12 cellular contexts compared by ENCODE assay signal in the genomic region with DNA sequence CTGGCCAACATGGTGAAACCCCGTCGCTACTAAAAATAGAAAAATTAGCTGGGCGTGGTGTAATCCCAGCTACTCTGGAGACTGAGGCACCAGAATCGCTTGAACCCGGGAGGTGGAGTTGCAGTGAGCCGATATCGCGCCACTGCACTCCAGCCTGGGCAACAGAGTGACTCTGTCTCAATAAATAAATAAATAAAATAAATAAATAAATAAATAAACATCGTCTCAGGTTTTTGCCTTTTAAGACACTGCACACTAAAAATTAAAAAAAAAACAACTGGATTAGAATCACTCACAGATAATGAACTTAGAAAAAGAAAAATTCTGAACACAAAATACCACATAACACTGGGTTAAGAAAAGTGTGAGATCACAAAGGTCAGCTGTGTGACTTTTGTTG. TPM values are rescaled to one million over a fixed set of nuclear protein-coding genes. Genes with fewer than 3 reads are reported as not detected.
DNase-seq lines count a peak whose midpoint lies in the region; ATAC-seq and TF ChIP-seq lines count a peak whose summit lies in the region.
"Had no signal": no experiment of that assay in that cellular context is flagged by ENCODE, and none has a peak within 500 bp of the region (broad histone marks: within the 10 kb centered on the region; RNA-seq: fewer than 3 reads in every experiment).

No MANE protein-coding gene starts in this region.

- H3K79me1 ChIP-seq in H9 (ENCODE audit: insufficient read depth, low read depth, low read length, poor library complexity, severe bottlenecking): no peaks in the 10 kb centered on the region

- H2BK5ac ChIP-seq in H9 (ENCODE audit: insufficient read length, low read length): no peak overlapping the region

- peaks cover 34% of the 10 kb centered on the region for H3K4me1 ChIP-seq in BLaER1
- no peaks in the 10 kb centered on the region for H3K4me1 ChIP-seq in H9 (ENCODE audit: insufficient read depth, low read length)
- peaks cover 3% of the 10 kb centered on the region for H3K4me1 ChIP-seq in right cardiac atrium (ENCODE audit: control insufficient read depth, insufficient read depth, low read length)
- peaks cover 11 to 27% (median 19%) of the 10 kb centered on the region in 4 donors for H3K4me1 ChIP-seq in transverse colon

- no peak overlapping the region for H4K8ac ChIP-seq in H9 (replicated peaks; ENCODE audit: insufficient read length, low read depth, low read length)

- no peak overlapping the region for H3K4ac ChIP-seq in H9 (ENCODE audit: low read depth, low read length)

- H3K23me2 ChIP-seq in H9 (ENCODE audit: insufficient read length, low read depth, low read length, poor library complexity, severe bottlenecking): no peaks in the 10 kb centered on the region

- POLR2A ChIA-PET in activated CD8-positive, alpha-beta T cell treated with anti-CD3 and anti-CD28 coated beads for 36 hours (lab: Charles Lee): interaction anchor here (0.6 to 1.2 kb wide), 3 partner anchors 11 to 154 kb away, joined by 3 to 4 read pairs (median 3); partner anchors contain the start of genes PCNP and RPL24

- no peak overlapping the region for H3K14ac ChIP-seq in H9 (ENCODE audit: insufficient read depth, low read length)

- H2BK120ac ChIP-seq in H9 (ENCODE audit: low read depth, low read length, poor library complexity, severe bottlenecking): no peak overlapping the region

- H4K91ac ChIP-seq in H9 (ENCODE audit: insufficient read length, low read depth, low read length): no peak overlapping the region

- CTCF ChIA-PET in activated CD8-positive, alpha-beta T cell treated with anti-CD3 and anti-CD28 coated beads for 36 hours (lab: Charles Lee): interaction anchor here (1.3 kb wide), 1 partner anchor 11 kb away, joined by 4 read pairs; no protein-coding TSS in a partner anchor

- TF ChIP-seq CTCF in H9 (conservative IDR thresholded peaks at IDR 0.05) (no peak), mesothelial cell of epicardium (IDR thresholded peaks at IDR 0.05; ENCODE audit: unreplicated experiment) (no peak), transverse colon (IDR thresholded peaks at IDR 0.05) (no peak)
- TF ChIP-seq CTCF in activated CD8-positive, alpha-beta T cell treated with anti-CD3 and anti-CD28 coated beads for 36 hours (IDR thresholded peaks at IDR 0.05): no peak

- no peak for TF ChIP-seq EP300 in transverse colon (IDR thresholded peaks at IDR 0.05; ENCODE audit: low read depth)

- no peak overlapping the region for H2BK15ac ChIP-seq in H9 (ENCODE audit: low read depth, low read length)

- H3K4me2 ChIP-seq in BLaER1 (peak overlapping the region; percentile 70), H9 (ENCODE audit: insufficient read depth, insufficient read length, low read length) (no peak overlapping the region)

- no peak overlapping the region for H2BK20ac ChIP-seq in H9 (ENCODE audit: low read depth, low read length, poor library complexity, severe bottlenecking)

- H3K4me3 Mint-ChIP-seq in H9 (peak overlapping the region; percentile 93 to 94; a peak in 3 of 5 replicates), mesothelial cell of epicardium (no peak overlapping the region)
- H3K4me3 Mint-ChIP-seq in activated CD8-positive, alpha-beta T cell treated with anti-CD3 and anti-CD28 coated beads for 36 hours: peak overlapping the region; percentile 92

- H3K23ac ChIP-seq in H9 (ENCODE audit: insufficient read length, low read depth, low read length): no peak overlapping the region

- no peak overlapping the region for H3K18ac ChIP-seq in H9 (ENCODE audit: insufficient read length, low read depth, low read length)

- H3K27ac ChIP-seq in BLaER1: no peak overlapping the region
- H3K27ac ChIP-seq in H9 (ENCODE audit: insufficient read length, low read depth, low read length): no peak overlapping the region
- H3K27ac ChIP-seq in right cardiac atrium (ENCODE audit: low read length): no peak overlapping the region
- H3K27ac ChIP-seq in transverse colon: no peak overlapping the region

- H3K36me3 Mint-ChIP-seq in H9 (ENCODE audit: insufficient read depth in 1 of 3, low read depth in 3 of 3): peaks cover 8 to 23% (median 17%) of the 10 kb centered on the region in 3 experiments
- peaks cover 45% of the 10 kb centered on the region for H3K36me3 Mint-ChIP-seq in activated CD8-positive, alpha-beta T cell treated with anti-CD3 and anti-CD28 coated beads for 36 hours (ENCODE audit: low read depth)
- H3K36me3 Mint-ChIP-seq in mesothelial cell of epicardium: peaks cover 7% of the 10 kb centered on the region

- intact Hi-C loops in activated CD8-positive, alpha-beta T cell treated with anti-CD3 and anti-CD28 coated beads for 36 hours (cut with micrococcal nuclease): no loop called here
- intact Hi-C loops in right cardiac atrium (cut with DNase I): loop anchor here in 2 of 4 donors (10.0 kb wide), 1 partner anchor 100 kb away; the partner anchor contains the start of gene PCNP (in 2 of the 2)
- intact Hi-C loops in transverse colon (cut with DNase I; ENCODE audit: low total_unique reads): no loop called here

- peaks cover 11% of the 10 kb centered on the region; the same call in 1 of the 2 replicates for H3K79me2 ChIP-seq in H9 (ENCODE audit: insufficient read depth, low read length)

- WGBS in H9 (ENCODE audit: extremely low coverage, insufficient read length, low lambda C conversion rate): no CpG with 5 or more reads among the region's 9 CpGs
- 92% methylated on average over 9 of the region's 9 CpGs for WGBS in right cardiac atrium
- WGBS in transverse colon (ENCODE audit: low coverage in 1 of 2), 2 donors: 93% methylated on average over 3 to 9 of the region's 9 CpGs

- H3T11ph ChIP-seq in H9 (ENCODE audit: low read length): no peak overlapping the region

- H4K20me1 ChIP-seq in BLaER1: peaks cover 45% of the 10 kb centered on the region
- no peaks in the 10 kb centered on the region for H4K20me1 ChIP-seq in H9 (ENCODE audit: control insufficient read depth, insufficient read depth, insufficient read length)

- no peaks in the 10 kb centered on the region for H3K9me3 Mint-ChIP-seq in H9
- no peaks in the 10 kb centered on the region for H3K9me3 Mint-ChIP-seq in activated CD8-positive, alpha-beta T cell treated with anti-CD3 and anti-CD28 coated beads for 36 hours
- no peaks in the 10 kb centered on the region for H3K9me3 Mint-ChIP-seq in mesothelial cell of epicardium

- H3K27me3 ChIP-seq in BLaER1: no peaks in the 10 kb centered on the region
- H3K27me3 ChIP-seq in H9 (ENCODE audit: insufficient read depth, low read length): no peaks in the 10 kb centered on the region
- H3K27me3 ChIP-seq in right cardiac atrium (ENCODE audit: control insufficient read depth, insufficient read depth): no peaks in the 10 kb centered on the region
- H3K27me3 ChIP-seq in transverse colon: no peaks in the 10 kb centered on the region
- H3K27me3 ChIP-seq: upper lobe of right lung had no signal

- H2AFZ ChIP-seq in H9 (ENCODE audit: low read length): no peak overlapping the region

- no peak overlapping the region for H3K56ac ChIP-seq in H9 (ENCODE audit: insufficient read length, low read depth, low read length)

- H3K9ac ChIP-seq in BLaER1 (no peak overlapping the region), H9 (ENCODE audit: extremely low read depth, insufficient read length, low read length) (no peak overlapping the region)

- no peak for TF ChIP-seq POLR2A in transverse colon (IDR thresholded peaks at IDR 0.05)

- DNase-seq in H9: no peak
- no peak for DNase-seq in activated CD8-positive, alpha-beta T cell treated with anti-CD3 and anti-CD28 coated beads for 36 hours
- DNase-seq in mesothelial cell of epicardium (ENCODE audit: low spot score in 2 of 2, unreplicated experiment in 2 of 2): no peak
- DNase-seq in OCI-M1 (lab: John Stamatoyannopoulos, UW): no peak
- DNase-seq in hypothalamus (lab: John Stamatoyannopoulos, UW): no peak
- DNase-seq in right cardiac atrium: no peak
- no peak for DNase-seq in transverse colon
- DNase-seq: dermis blood vessel endothelial cell, NCI-H2227 treated with DMSO at 0.1 percent for 48 hours, upper lobe of right lung had no signal

- H3K9me3 ChIP-seq in BLaER1 (no peaks in the 10 kb centered on the region), H9 (ENCODE audit: control insufficient read depth, low read depth, low read length) (no peaks in the 10 kb centered on the region), right cardiac atrium (ENCODE audit: control insufficient read depth, low read length) (no peaks in the 10 kb centered on the region), transverse colon (no peaks in the 10 kb centered on the region)
- H3K9me3 ChIP-seq: upper lobe of right lung had no signal

- peaks cover 1% of the 10 kb centered on the region; the same call in 1 of the 2 replicates for H3K27me3 Mint-ChIP-seq in H9 (ENCODE audit: low read depth)
- no peaks in the 10 kb centered on the region for H3K27me3 Mint-ChIP-seq in activated CD8-positive, alpha-beta T cell treated with anti-CD3 and anti-CD28 coated beads for 36 hours
- H3K27me3 Mint-ChIP-seq in mesothelial cell of epicardium (ENCODE audit: low read depth): no peaks in the 10 kb centered on the region

- H4K5ac ChIP-seq in H9 (ENCODE audit: insufficient read length, low read depth, low read length): no peak overlapping the region

- no peak overlapping the region for H3K27ac Mint-ChIP-seq in H9
- H3K27ac Mint-ChIP-seq in activated CD8-positive, alpha-beta T cell treated with anti-CD3 and anti-CD28 coated beads for 36 hours: no peak overlapping the region
- H3K27ac Mint-ChIP-seq in mesothelial cell of epicardium: peak overlapping the region; percentile 9

- H3K4me3 ChIP-seq in BLaER1: no peak overlapping the region
- H3K4me3 ChIP-seq in right cardiac atrium (ENCODE audit: low read length): no peak overlapping the region
- no peak overlapping the region for H3K4me3 ChIP-seq in transverse colon
- H3K4me3 ChIP-seq: lung had no signal

- H3K36me3 ChIP-seq in BLaER1: peaks cover 28% of the 10 kb centered on the region
- peaks cover 0 to 15% (median 0%) of the 10 kb centered on the region in 4 donors for H3K36me3 ChIP-seq in transverse colon

- H3K4me1 Mint-ChIP-seq in H9 (peaks cover 14 to 23% of the 10 kb centered on the region in 2 experiments), mesothelial cell of epicardium (peaks cover 22% of the 10 kb centered on the region)
- H3K4me1 Mint-ChIP-seq in activated CD8-positive, alpha-beta T cell treated with anti-CD3 and anti-CD28 coated beads for 36 hours (ENCODE audit: low read depth): peaks cover 40% of the 10 kb centered on the region

- H2BK12ac ChIP-seq in H9 (ENCODE audit: insufficient read length, low read depth, low read length): no peak overlapping the region

- in situ Hi-C loops in transverse colon (cut with MboI; ENCODE audit: low pct_ligation_motif_present in 1 of 4, low pct_unique_long_range_greater_than_20kb in 1 of 4, low sequenced_read_pairs in 3 of 4): no loop called here

- no peak overlapping the region for H2AK5ac ChIP-seq in H9 (ENCODE audit: insufficient read length, low read length)

- no peak for ATAC-seq in activated CD8-positive, alpha-beta T cell treated with anti-CD3 and anti-CD28 coated beads for 36 hours
- ATAC-seq in right cardiac atrium: no peak
- ATAC-seq: upper lobe of right lung had no signal

RNA-seq across cellular contexts. Expression of gene ZBTB11, which starts 2.4 kb away (rescaled TPM):
- total RNA-seq in H9 (2021): 14.8 and 15.8 TPM in 2 replicates
- 10 to 100 TPM; 28.5 to 29.6 TPM for total RNA-seq in activated CD8-positive, alpha-beta T cell treated with anti-CD3 and anti-CD28 coated beads for 36 hours
- 17.0 to 18.8 TPM (median 17.2 TPM) in 3 replicates for total RNA-seq in mesothelial cell of epicardium
- total RNA-seq in right cardiac atrium: 10 to 100 TPM; 10.9 to 11.7 (median 11.4) TPM
- polyA plus RNA-seq in right cardiac atrium: 4.4 TPM
- total RNA-seq in transverse colon: 10 to 100 TPM; 11.6 to 29.1 (median 21.5) TPM

RNA-seq across cellular contexts. Expression of gene RPL24, which starts 12.0 kb away (rescaled TPM):
- total RNA-seq in H9 (2021): 1,904 and 1,919 TPM in 2 replicates
- 1,000 to 10,000 TPM; 1,828 to 1,839 TPM for total RNA-seq in activated CD8-positive, alpha-beta T cell treated with anti-CD3 and anti-CD28 coated beads for 36 hours
- total RNA-seq in mesothelial cell of epicardium: 1,307 to 1,400 TPM (median 1,389 TPM) in 3 replicates
- total RNA-seq in right cardiac atrium: 100 to 1,000 TPM; 818 to 939 (median 885) TPM
- polyA plus RNA-seq in right cardiac atrium: 2,039 TPM
- 100 to 1,000 TPM; 215 to 997 (median 604) TPM for total RNA-seq in transverse colon

RNA-seq across cellular contexts. Expression of gene CEP97, which starts 49.9 kb away (rescaled TPM):
- total RNA-seq in H9 (2021): 12.4 and 13.9 TPM in 2 replicates
- total RNA-seq in activated CD8-positive, alpha-beta T cell treated with anti-CD3 and anti-CD28 coated beads for 36 hours: 10 to 100 TPM; 15.9 to 18.7 TPM
- total RNA-seq in mesothelial cell of epicardium: 18.7 to 22.8 TPM (median 20.2 TPM) in 3 replicates
- 1 to 10 TPM; 6.6 to 7.8 (median 7.4) TPM for total RNA-seq in right cardiac atrium
- 2.2 TPM for polyA plus RNA-seq in right cardiac atrium
- total RNA-seq in transverse colon: 10 to 100 TPM in 1 of 4 donors, 1 to 10 TPM in 3; 1.1 to 22.1 (median 6.1) TPM
